In genomic region chr7:94909023-94909466, GRCh38 we compare ENCODE assay signal across 10 cellular contexts. TPM values are rescaled to one million over a fixed set of nuclear protein-coding genes. Genes with fewer than 3 reads are reported as not detected.
A peak's percentile ranks its signal among the peaks of the same experiment; 100 is the strongest.
DNase-seq lines count a peak whose midpoint lies in the region; ATAC-seq and TF ChIP-seq lines count a peak whose summit lies in the region.
"Had no signal": no experiment of that assay in that cellular context is flagged by ENCODE, and none has a peak within 500 bp of the region (broad histone marks: within the 10 kb centered on the region; RNA-seq: fewer than 3 reads in every experiment).

No MANE protein-coding gene starts in this region.

- POLR2A ChIA-PET in PC-9 (lab: Charles Lee; ENCODE audit: unreplicated experiment): no interaction called here

- no peaks in the 10 kb centered on the region for H3K9me3 ChIP-seq in PC-9 (ENCODE audit: insufficient read depth, low read depth)
- no peaks in the 10 kb centered on the region for H3K9me3 ChIP-seq in endodermal cell (ENCODE audit: control insufficient read depth, low read length)
- H3K9me3 ChIP-seq in transverse colon: no peaks in the 10 kb centered on the region
- H3K9me3 ChIP-seq: neutrophil had no signal

- H3K27me3 Mint-ChIP-seq in endodermal cell (ENCODE audit: insufficient read depth): no peaks in the 10 kb centered on the region
- H3K27me3 Mint-ChIP-seq in naive B cell: peaks cover 26 to 36% (median 27%) of the 10 kb centered on the region in 3 donors

- TSS peak; percentile 41 for BruUV-seq in PC-9 (replicated peaks; lab: Mats Ljungman, UMichigan)

- H3K36me3 Mint-ChIP-seq in endodermal cell (ENCODE audit: low read depth): no peaks in the 10 kb centered on the region
- H3K36me3 Mint-ChIP-seq in naive B cell: no peaks in the 10 kb centered on the region
- H3K36me3 Mint-ChIP-seq: stimulated activated effector memory CD8-positive, alpha-beta T cell treated with anti-CD3 and anti-CD28 coated beads, Interleukin-12 subunit alpha, Interleukin-12 subunit beta, amount 100 ng/mL, for 72 hours had no signal

- no peaks in the 10 kb centered on the region for H3F3A ChIP-seq in PC-9 (ENCODE audit: insufficient read depth, low read depth)

- H3K4me1 Mint-ChIP-seq in endodermal cell (peaks cover 50% of the 10 kb centered on the region), naive B cell (peaks cover 9 to 20% (median 13%) of the 10 kb centered on the region in 3 donors)
- H3K4me1 Mint-ChIP-seq: stimulated activated effector memory CD8-positive, alpha-beta T cell treated with anti-CD3 and anti-CD28 coated beads, Interleukin-12 subunit alpha, Interleukin-12 subunit beta, amount 100 ng/mL, for 72 hours had no signal

- H3K9me3 Mint-ChIP-seq in endodermal cell (no peaks in the 10 kb centered on the region), naive B cell (no peaks in the 10 kb centered on the region)
- H3K9me3 Mint-ChIP-seq: stimulated activated effector memory CD8-positive, alpha-beta T cell treated with anti-CD3 and anti-CD28 coated beads, Interleukin-12 subunit alpha, Interleukin-12 subunit beta, amount 100 ng/mL, for 72 hours had no signal

- CTCF ChIA-PET in PC-9 (lab: Charles Lee): no interaction called here

- peak overlapping the region; percentile 68 for H3K9ac ChIP-seq in endodermal cell (ENCODE audit: extremely low read depth, low read length, poor library complexity, severe bottlenecking)

- H4K20me1 ChIP-seq in PC-9 (ENCODE audit: insufficient read depth): no peaks in the 10 kb centered on the region; the same call in 1 of the 2 replicates

- peak overlapping the region; percentile 69 for H3K4me2 ChIP-seq in PC-9

- H3K4me3 ChIP-seq in PC-9: peak overlapping the region; percentile 72; the same call in 1 of the 2 replicates
- H3K4me3 ChIP-seq in endodermal cell (ENCODE audit: low read length): peak overlapping the region; percentile 88
- peak overlapping the region; percentile 61 to 64 (median 63) for H3K4me3 ChIP-seq in transverse colon

- H3K79me2 ChIP-seq in PC-9 (ENCODE audit: low read depth): no peaks in the 10 kb centered on the region

- H3K27ac Mint-ChIP-seq in endodermal cell (peak overlapping the region; percentile 92), naive B cell (no peak overlapping the region)
- H3K27ac Mint-ChIP-seq: stimulated activated effector memory CD8-positive, alpha-beta T cell treated with anti-CD3 and anti-CD28 coated beads, Interleukin-12 subunit alpha, Interleukin-12 subunit beta, amount 100 ng/mL, for 72 hours had no signal

- TF ChIP-seq EP300 in transverse colon (IDR thresholded peaks at IDR 0.05; ENCODE audit: low read depth): no peak

- no peak overlapping the region for H3K27ac ChIP-seq in PC-9
- peak overlapping the region; percentile 94 for H3K27ac ChIP-seq in endodermal cell (ENCODE audit: low read depth, low read length)
- peak overlapping the region; percentile 79 to 91 (median 84) for H3K27ac ChIP-seq in transverse colon
- H3K27ac ChIP-seq: neutrophil had no signal

- TF ChIP-seq CTCF in PC-9 (conservative IDR thresholded peaks at IDR 0.05) (no peak), endodermal cell (conservative IDR thresholded peaks at IDR 0.05) (no peak), transverse colon (IDR thresholded peaks at IDR 0.05) (no peak)

- TF ChIP-seq POLR2A in transverse colon (IDR thresholded peaks at IDR 0.05): no peak

- peak overlapping the region; percentile 84 for H3K4me3 Mint-ChIP-seq in endodermal cell
- H3K4me3 Mint-ChIP-seq in naive B cell: peak overlapping the region; percentile 69 to 93 (median 85)

- H3K27me3 ChIP-seq in PC-9 (ENCODE audit: insufficient read depth, low read depth) (no peaks in the 10 kb centered on the region), endodermal cell (ENCODE audit: control insufficient read depth, insufficient read depth, low read length, poor library complexity, severe bottlenecking) (no peaks in the 10 kb centered on the region), transverse colon (peaks cover 3% of the 10 kb centered on the region)

- 48 to 100% methylated on average over 1 to 4 of the region's 4 CpGs for WGBS in endodermal cell (ENCODE audit: insufficient coverage in 1 of 2, insufficient read length in 1 of 2), 2 experiments
- 22 to 43% methylated on average over 4 of the region's 4 CpGs for WGBS in transverse colon (ENCODE audit: low coverage in 1 of 2), 2 donors

- no peak for ATAC-seq in naive B cell (ENCODE audit: low read depth in 2 of 2)
- ATAC-seq in HG02885 (IDR thresholded peaks at IDR 0.05; ENCODE audit: poor library complexity, unreplicated experiment): no peak
- no peak for ATAC-seq in GM21526 (IDR thresholded peaks at IDR 0.05; ENCODE audit: low FRiP score, unreplicated experiment)
- ATAC-seq: stimulated activated effector memory CD8-positive, alpha-beta T cell treated with anti-CD3 and anti-CD28 coated beads, Interleukin-12 subunit alpha, Interleukin-12 subunit beta, amount 100 ng/mL, for 72 hours had no signal

- H3K36me3 ChIP-seq in PC-9 (ENCODE audit: low read depth) (no peaks in the 10 kb centered on the region), endodermal cell (ENCODE audit: control insufficient read depth, insufficient read depth, low read length) (peaks cover 7% of the 10 kb centered on the region), transverse colon (no peaks in the 10 kb centered on the region)
- H3K36me3 ChIP-seq: neutrophil had no signal

- DNase-seq in PC-9 (no peak), endodermal cell (no peak), naive B cell (no peak), transverse colon (no peak), NCI-H1436 (lab: John Stamatoyannopoulos, UW) (no peak)

- no peaks in the 10 kb centered on the region for H3K9me2 ChIP-seq in PC-9 (ENCODE audit: insufficient read depth)

- no peak overlapping the region for H2AFZ ChIP-seq in PC-9

- intact Hi-C loops in PC-9 (cut with micrococcal nuclease; ENCODE audit: unreplicated experiment) (loop anchor here (5.0 kb wide), 1 partner anchor 267 kb away; no protein-coding TSS in a partner anchor), transverse colon (cut with DNase I; ENCODE audit: low total_unique reads) (no loop called here)

- H3K4me1 ChIP-seq in PC-9 (replicated peaks; ENCODE audit: insufficient read depth) (peaks cover 11% of the 10 kb centered on the region; the same call in 1 of the 2 replicates), endodermal cell (ENCODE audit: control insufficient read depth, insufficient read depth, low read length) (peaks cover 15% of the 10 kb centered on the region), transverse colon (peaks cover 0 to 13% (median 2%) of the 10 kb centered on the region in 4 donors)

- in situ Hi-C loops in transverse colon (cut with MboI; ENCODE audit: low pct_ligation_motif_present in 1 of 4, low pct_unique_long_range_greater_than_20kb in 1 of 4, low sequenced_read_pairs in 3 of 4): no loop called here

RNA-seq across cellular contexts. Expression of gene PPP1R9A, which starts 1.7 kb away (rescaled TPM):
- 11.5 and 11.9 TPM in 2 replicates for total RNA-seq in PC-9 (2021)
- total RNA-seq in endodermal cell: 10 to 100 TPM; 38.7 to 39.4 TPM
- 11.1 TPM for polyA plus RNA-seq in endodermal cell (2013, experiment 1 of 2)
- 11.7 TPM for polyA plus RNA-seq in endodermal cell (2013, experiment 2 of 2)
- polyA plus RNA-seq in naive B cell (ENCODE audit: low read depth in 6 of 6): 1 to 10 TPM in 5 of 6 donors, under 1 TPM in 1; 0.63 to 2.2 (median 1.4) TPM
- total RNA-seq in transverse colon: 10 to 100 TPM; 13.1 to 30.0 (median 23.2) TPM
- total RNA-seq: OCI-LY7 had no signal
